8 cellular contexts compared by ENCODE assay signal in the genomic region with DNA sequence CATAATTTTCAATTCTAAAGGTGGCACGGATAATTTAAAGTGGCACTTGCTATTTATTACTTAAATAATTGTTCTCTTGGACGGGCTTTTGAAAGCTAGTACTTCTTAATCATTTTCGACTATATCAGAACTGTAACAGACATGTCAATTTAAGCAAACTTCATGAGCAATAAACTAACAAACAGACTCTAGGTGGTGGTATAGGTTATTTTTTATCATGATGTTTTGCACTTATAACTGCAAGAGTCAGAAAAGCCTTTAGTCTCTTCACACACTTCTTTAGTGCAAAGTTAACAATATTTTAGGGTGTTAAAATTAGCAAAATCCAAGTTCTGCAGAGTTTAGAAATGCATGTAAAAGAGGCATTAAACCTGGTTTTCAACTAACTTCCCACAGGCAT. TPM values are rescaled to one million over a fixed set of nuclear protein-coding genes. Genes with fewer than 3 reads are reported as not detected.
A peak's percentile ranks its signal among the peaks of the same experiment; 100 is the strongest.
DNase-seq lines count a peak whose midpoint lies in the region; TF ChIP-seq lines count a peak whose summit lies in the region.

No MANE protein-coding gene starts in this region.

- intact Hi-C loops in adrenal gland (cut with DNase I), result loop anchor here (5.0 to 10.0 kb wide), 3 partner anchors 60 to 198 kb away; no protein-coding TSS in a partner anchor

- peak overlapping the region; percentile 14 for H2AFZ ChIP-seq in ACC112 (ENCODE audit: low read length, unreplicated experiment)

- H3K36me3 ChIP-seq in ACC112 (ENCODE audit: insufficient read depth, low read length) (no peaks in the 10 kb centered on the region), adrenal gland (replicated peaks in 1 of 2) (no peaks in the 10 kb centered on the region), urinary bladder (ENCODE audit: insufficient read depth) (no peaks in the 10 kb centered on the region)

- TF ChIP-seq CTCF in HL-60 (IDR thresholded peaks at IDR 0.05; ENCODE audit: insufficient read depth, low read length) (no peak), adrenal gland (IDR thresholded peaks at IDR 0.05) (peak in 1 of 6 experiments; percentile 21)

- H3K27me3 ChIP-seq in ACC112 (ENCODE audit: insufficient read depth, low read length) (no peaks in the 10 kb centered on the region), HL-60 (ENCODE audit: insufficient read depth, poor library complexity, severe bottlenecking) (no peaks in the 10 kb centered on the region), adrenal gland (no peaks in the 10 kb centered on the region)

- WGBS in adrenal gland, 4 donors, result 17 to 20% (median 19%) methylated on average over 3 of the region's 3 CpGs
- 41% methylated on average over 3 of the region's 3 CpGs for WGBS in urinary bladder

- TF ChIP-seq POLR2A in adrenal gland (IDR thresholded peaks at IDR 0.05), result no peak

- H3K4me1 ChIP-seq in ACC112 (ENCODE audit: control insufficient read depth, insufficient read depth, low read length, unreplicated experiment) (peaks cover 42% of the 10 kb centered on the region), adrenal gland (replicated peaks in 1 of 2) (peaks cover 33 to 63% of the 10 kb centered on the region in 2 donors), urinary bladder (ENCODE audit: insufficient read depth) (no peaks in the 10 kb centered on the region)

- peaks cover 67% of the 10 kb centered on the region for H3K79me2 ChIP-seq in ACC112 (ENCODE audit: control insufficient read depth, insufficient read depth, low read length, unreplicated experiment)

- no peak for DNase-seq in HL-60 (ENCODE audit: low read depth in 1 of 2, low spot score in 1 of 2)
- no peak for DNase-seq in adrenal gland
- peak; percentile 55 for DNase-seq in left kidney (ENCODE audit: low read depth, low spot score)
- DNase-seq in SKM-1 (lab: John Stamatoyannopoulos, UW; ENCODE audit: unreplicated experiment), result no peak
- DNase-seq in NCI-H2029 (lab: John Stamatoyannopoulos, UW), result no peak
- DNase-seq in NCI-H2107 treated with DMSO at 0.1 percent for 48 hours (lab: John Stamatoyannopoulos, UW; ENCODE audit: unreplicated experiment), result no peak

- peak overlapping the region; percentile 4; the same call in 1 of the 2 replicates for H3K27ac ChIP-seq in ACC112 (ENCODE audit: low read depth, low read length)
- no peak overlapping the region for H3K27ac ChIP-seq in HL-60 (replicated peaks)
- H3K27ac ChIP-seq in adrenal gland, result peak overlapping the region in 3 of 5 donors; percentile 18 to 99 (median 33)
- no peak overlapping the region for H3K27ac ChIP-seq in urinary bladder (ENCODE audit: low read depth)

- H3K9me3 ChIP-seq in adrenal gland (replicated peaks in 1 of 3), result no peaks in the 10 kb centered on the region

- H3K4me3 ChIP-seq in ACC112 (ENCODE audit: low read depth, low read length) (peak overlapping the region; percentile 97), HL-60 (replicated peaks; ENCODE audit: insufficient read depth, low read length) (peak overlapping the region; percentile 65; the same call in 1 of the 2 replicates), adrenal gland (peak overlapping the region in 2 of 4 donors; percentile 7 to 90), urinary bladder (ENCODE audit: low read depth, low read length) (peak overlapping the region; percentile 96)

RNA-seq across cellular contexts. Expression of a gene that starts 2.2 kb away (rescaled TPM):
- 10 to 100 TPM; 27.4 to 75.8 (median 50.0) TPM for total RNA-seq in adrenal gland
- 10 to 100 TPM in 1 of 3 donors, 1 to 10 TPM in 2; 8.0 to 31.4 (median 8.6) TPM for polyA plus RNA-seq in adrenal gland
- total RNA-seq in urinary bladder, result 104 TPM
- polyA plus RNA-seq in urinary bladder, result 11.2 TPM

Comparison
In these comparisons a context has a peak if more than half of its experiments do, and no peak if none do; other contexts are left out.
1. H3K27ac ChIP-seq: peak in ACC112 (single experiment) and adrenal gland (3 of 5); none in HL-60 (single experiment) and urinary bladder (single experiment).